Comparison of ENCODE assay signal across 28 cellular contexts in the genomic region with DNA sequence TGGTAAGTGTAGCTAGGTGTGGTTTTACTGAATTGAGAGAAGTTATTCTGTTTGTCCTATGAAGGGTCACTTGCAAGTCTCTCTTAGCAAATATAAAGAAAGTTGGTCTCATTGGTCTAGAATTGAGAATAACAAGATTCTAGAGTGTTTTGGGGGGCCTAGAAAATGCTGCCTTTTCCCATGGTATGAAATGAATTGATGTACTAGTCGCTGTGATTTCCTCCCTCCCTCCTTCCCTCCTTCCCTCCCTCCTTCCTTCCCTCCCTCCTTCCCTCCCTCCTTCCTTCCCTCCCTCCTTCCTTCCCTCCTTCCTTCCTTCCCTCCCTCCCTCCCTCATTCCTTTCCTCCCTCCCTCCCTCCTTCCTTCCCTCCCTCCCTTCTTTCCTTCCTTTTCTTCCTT.
"Had no signal": no experiment of that assay in that cellular context is flagged by ENCODE, and none has a peak within 500 bp of the region (broad histone marks: within the 10 kb centered on the region; RNA-seq: fewer than 3 reads in every experiment).

No MANE protein-coding gene starts in this region.

- ATAC-seq: left colon; left lung; lower lobe of right lung; naive thymus-derived CD8-positive, alpha-beta T cell; right cardiac atrium; stimulated activated effector memory CD8-positive, alpha-beta T cell treated with anti-CD3 and anti-CD28 coated beads, Interleukin-12 subunit alpha, Interleukin-12 subunit beta, amount 100 ng/mL, for 72 hours; upper lobe of right lung had no signal

- H3K36me3 ChIP-seq: left lung, lower lobe of right lung, neutrophil, ovary, prostate gland, sigmoid colon, spleen, suprapubic skin, thoracic aorta, tibial artery, upper lobe of right lung had no signal

- H3K4me1 Mint-ChIP-seq: immature natural killer cell; naive thymus-derived CD8-positive, alpha-beta T cell; stimulated activated effector memory CD8-positive, alpha-beta T cell treated with anti-CD3 and anti-CD28 coated beads, Interleukin-12 subunit alpha, Interleukin-12 subunit beta, amount 100 ng/mL, for 72 hours had no signal

- FAIRE-seq: islet of Langerhans, kidney, small intestine had no signal

- H3K4me1 ChIP-seq: left lung, prostate gland, spleen, suprapubic skin, upper lobe of right lung had no signal

- H3K4me3 ChIP-seq: left lung, lower lobe of right lung, ovary, prostate gland, spleen, suprapubic skin, tibial artery, upper lobe of right lung had no signal

- H3K36me3 Mint-ChIP-seq: immature natural killer cell; naive thymus-derived CD8-positive, alpha-beta T cell; stimulated activated effector memory CD8-positive, alpha-beta T cell treated with anti-CD3 and anti-CD28 coated beads, Interleukin-12 subunit alpha, Interleukin-12 subunit beta, amount 100 ng/mL, for 72 hours had no signal

- H3K9me3 Mint-ChIP-seq: immature natural killer cell; naive thymus-derived CD8-positive, alpha-beta T cell; stimulated activated effector memory CD8-positive, alpha-beta T cell treated with anti-CD3 and anti-CD28 coated beads, Interleukin-12 subunit alpha, Interleukin-12 subunit beta, amount 100 ng/mL, for 72 hours; stimulated activated naive CD8-positive, alpha-beta T cell treated with anti-CD3 and anti-CD28 coated beads, Interleukin-15, Interleukin-2, amounts not matched to agents 100 ng/mL and 50 ng/mL, for 24 hours had no signal

- H3K27me3 ChIP-seq: left lung, ovary, sigmoid colon, spleen, tibial artery, upper lobe of right lung had no signal

- H3K27ac Mint-ChIP-seq: immature natural killer cell; naive thymus-derived CD8-positive, alpha-beta T cell; stimulated activated effector memory CD8-positive, alpha-beta T cell treated with anti-CD3 and anti-CD28 coated beads, Interleukin-12 subunit alpha, Interleukin-12 subunit beta, amount 100 ng/mL, for 72 hours; stimulated activated naive CD8-positive, alpha-beta T cell treated with anti-CD3 and anti-CD28 coated beads, Interleukin-15, Interleukin-2, amounts not matched to agents 100 ng/mL and 50 ng/mL, for 24 hours had no signal

- H3K4me3 Mint-ChIP-seq: immature natural killer cell; naive thymus-derived CD8-positive, alpha-beta T cell; neural crest cell; stimulated activated effector memory CD8-positive, alpha-beta T cell treated with anti-CD3 and anti-CD28 coated beads, Interleukin-12 subunit alpha, Interleukin-12 subunit beta, amount 100 ng/mL, for 72 hours; stimulated activated naive CD8-positive, alpha-beta T cell treated with anti-CD3 and anti-CD28 coated beads, Interleukin-15, Interleukin-2, amounts not matched to agents 100 ng/mL and 50 ng/mL, for 24 hours had no signal

- DNase-seq: hypothalamus; immature natural killer cell; kidney; left colon; left lung; lower lobe of right lung; mammary epithelial cell; naive thymus-derived CD8-positive, alpha-beta T cell; occipital lobe; ovary; retina; right cardiac atrium; sigmoid colon; small intestine; spleen; stimulated activated CD4-positive, alpha-beta T cell treated with anti-CD3 and anti-CD28 coated beads, Interleukin-4, amount 100 ng/mL, for 24 hours; stimulated activated naive CD4-positive, alpha-beta T cell; tibial artery; trophoblast cell; upper lobe of right lung had no signal

- H3K9me3 ChIP-seq: lower lobe of right lung, neutrophil, ovary, prostate gland, sigmoid colon, suprapubic skin, thoracic aorta, upper lobe of right lung had no signal

- H3K27ac ChIP-seq: left lung, lower lobe of right lung, neutrophil, ovary, prostate gland, sigmoid colon, spleen, suprapubic skin, thoracic aorta, tibial artery, upper lobe of right lung had no signal
